ENCODE assay signal across 15 cellular contexts in genomic region chr5:885529-885928, GRCh38. TPM values are rescaled to one million over a fixed set of nuclear protein-coding genes. Genes with fewer than 3 reads are reported as not detected.
DNase-seq lines count a peak whose midpoint lies in the region; ATAC-seq and TF ChIP-seq lines count a peak whose summit lies in the region.
"Had no signal": no experiment of that assay in that cellular context is flagged by ENCODE, and none has a peak within 500 bp of the region (broad histone marks: within the 10 kb centered on the region; RNA-seq: fewer than 3 reads in every experiment).

No MANE protein-coding gene starts in this region.

- DNase-seq in G401 (ENCODE audit: low spot score), result peak; percentile 59
- DNase-seq in NCI-H2107 (lab: John Stamatoyannopoulos, UW), result peak; percentile 74
- peak; percentile 85 for DNase-seq in cardiac septum (ENCODE audit: low spot score)
- peak; percentile 39 for DNase-seq in pons (ENCODE audit: low spot score)
- no peak for DNase-seq in CD8-positive, alpha-beta T cell
- no peak for DNase-seq in NCI-H2081 (lab: John Stamatoyannopoulos, UW)
- no peak for DNase-seq in activated CD4-positive, alpha-beta T cell treated with anti-CD3 and anti-CD28 coated beads, Interleukin-2, amount 50 U/mL, for 1 hour
- DNase-seq in naive thymus-derived CD4-positive, alpha-beta T cell, result no peak
- DNase-seq: COR-L47; NCI-H446; SHP77 treated with DMSO at 0.1 percent for 48 hours; stimulated activated CD4-positive, alpha-beta T cell treated with anti-CD3 and anti-CD28 coated beads, Interleukin-4, amount 100 ng/mL, for 24 hours had no signal

- POLR2A ChIA-PET in CD8-positive, alpha-beta T cell (lab: Charles Lee), result no interaction called here
- POLR2A ChIA-PET in naive thymus-derived CD4-positive, alpha-beta T cell (lab: Charles Lee), result no interaction called here

- no peak overlapping the region for H3K27ac Mint-ChIP-seq in CD8-positive, alpha-beta T cell
- no peak overlapping the region for H3K27ac Mint-ChIP-seq in naive thymus-derived CD4-positive, alpha-beta T cell
- H3K27ac Mint-ChIP-seq: T-helper 1 cell treated with Interleukin-12 subunit alpha and Interleukin-12 subunit beta and Interleukin-4 antibody, amounts not matched to agents 30 μg/mL and 1 μg/mL, for 36 hours had no signal

- intact Hi-C loops in cardiac septum (cut with DNase I), result loop anchor here (10.0 kb wide), 1 partner anchor 411 kb away; no protein-coding TSS in a partner anchor
- intact Hi-C loops in CD8-positive, alpha-beta T cell (cut with DNase I, micrococcal nuclease), result no loop called here
- intact Hi-C loops in naive thymus-derived CD4-positive, alpha-beta T cell (cut with micrococcal nuclease), result no loop called here

- no peaks in the 10 kb centered on the region for H3K27me3 Mint-ChIP-seq in CD8-positive, alpha-beta T cell (ENCODE audit: low read depth)
- peaks cover 0 to 5% (median 0%) of the 10 kb centered on the region in 5 donors for H3K27me3 Mint-ChIP-seq in naive thymus-derived CD4-positive, alpha-beta T cell

- no peak for TF ChIP-seq CTCF in CD8-positive, alpha-beta T cell (IDR thresholded peaks at IDR 0.05)

- no peaks in the 10 kb centered on the region for H3K27me3 ChIP-seq in CD8-positive, alpha-beta T cell (ENCODE audit: insufficient read depth, low read length)
- H3K27me3 ChIP-seq in naive thymus-derived CD4-positive, alpha-beta T cell (ENCODE audit: control insufficient read depth in 2 of 2, insufficient read depth in 2 of 2, low read length in 2 of 2), result no peaks in the 10 kb centered on the region

- CTCF ChIA-PET in CD8-positive, alpha-beta T cell (lab: Charles Lee), result no interaction called here
- CTCF ChIA-PET in naive thymus-derived CD4-positive, alpha-beta T cell (lab: Charles Lee), result no interaction called here

- H3K27ac ChIP-seq in CD8-positive, alpha-beta T cell (ENCODE audit: low read depth, low read length), result no peak overlapping the region
- no peak overlapping the region for H3K27ac ChIP-seq in naive thymus-derived CD4-positive, alpha-beta T cell (ENCODE audit: low read depth, low read length)
- H3K27ac ChIP-seq: skin epidermis, thoracic aorta had no signal

- no peak overlapping the region for H3K4me3 ChIP-seq in CD8-positive, alpha-beta T cell (ENCODE audit: low read depth, low read length)
- no peak overlapping the region for H3K4me3 ChIP-seq in naive thymus-derived CD4-positive, alpha-beta T cell (ENCODE audit: low read length)
- H3K4me3 ChIP-seq: skin epidermis, thoracic aorta had no signal

- H3K36me3 ChIP-seq in CD8-positive, alpha-beta T cell (ENCODE audit: insufficient read depth, low read length), result peaks cover 79% of the 10 kb centered on the region
- peaks cover 15 to 100% (median 52%) of the 10 kb centered on the region in 3 experiments for H3K36me3 ChIP-seq in naive thymus-derived CD4-positive, alpha-beta T cell (ENCODE audit: control insufficient read depth in 2 of 3, insufficient read depth in 3 of 3, low read length in 3 of 3)

- H3K4me1 Mint-ChIP-seq in CD8-positive, alpha-beta T cell (ENCODE audit: low read depth), result peaks cover 30% of the 10 kb centered on the region
- H3K4me1 Mint-ChIP-seq in naive thymus-derived CD4-positive, alpha-beta T cell, result peaks cover 14 to 49% (median 39%) of the 10 kb centered on the region in 7 donors

- H3K4me3 Mint-ChIP-seq in CD8-positive, alpha-beta T cell, result no peak overlapping the region
- no peak overlapping the region for H3K4me3 Mint-ChIP-seq in naive thymus-derived CD4-positive, alpha-beta T cell
- H3K4me3 Mint-ChIP-seq: T-helper 1 cell treated with Interleukin-12 subunit alpha and Interleukin-12 subunit beta and Interleukin-4 antibody, amounts not matched to agents 30 μg/mL and 1 μg/mL, for 36 hours had no signal

- no peaks in the 10 kb centered on the region for H3K9me3 ChIP-seq in CD8-positive, alpha-beta T cell (ENCODE audit: low read length)
- H3K9me3 ChIP-seq in naive thymus-derived CD4-positive, alpha-beta T cell (ENCODE audit: control insufficient read depth in 2 of 3, low read length in 3 of 3), result no peaks in the 10 kb centered on the region
- H3K9me3 ChIP-seq: thoracic aorta had no signal

- H3K4me1 ChIP-seq in CD8-positive, alpha-beta T cell (ENCODE audit: insufficient read depth, low read length), result peaks cover 9% of the 10 kb centered on the region
- H3K4me1 ChIP-seq in naive thymus-derived CD4-positive, alpha-beta T cell (ENCODE audit: control insufficient read depth in 2 of 2, insufficient read depth in 2 of 2, low read length in 2 of 2), result no peaks in the 10 kb centered on the region

- no peak for ATAC-seq in CD8-positive, alpha-beta T cell
- no peak for ATAC-seq in naive thymus-derived CD4-positive, alpha-beta T cell

- H3K9me3 Mint-ChIP-seq in CD8-positive, alpha-beta T cell, result peaks cover 8% of the 10 kb centered on the region
- H3K9me3 Mint-ChIP-seq in naive thymus-derived CD4-positive, alpha-beta T cell, result peaks cover 0 to 12% (median 0%) of the 10 kb centered on the region in 11 donors

- in situ Hi-C loops in G401 (cut with HindIII; ENCODE audit: low sequenced_read_pairs), result no loop called here

- peaks cover 99% of the 10 kb centered on the region for H3K36me3 Mint-ChIP-seq in CD8-positive, alpha-beta T cell
- H3K36me3 Mint-ChIP-seq in naive thymus-derived CD4-positive, alpha-beta T cell, result peaks cover 27 to 73% (median 49%) of the 10 kb centered on the region in 5 donors

RNA-seq across cellular contexts. Expression of gene BRD9, which starts 7.1 kb away (rescaled TPM):
- 47.8 and 68.7 TPM in 2 replicates for total RNA-seq in G401 (2014; rRNA removed; shearing (Covaris generic))
- 25.9 TPM for total RNA-seq in cardiac septum
- total RNA-seq in CD8-positive, alpha-beta T cell, result 100 to 1,000 TPM in 1 of 2 experiments, 10 to 100 TPM in 1; 99.8 to 108 TPM
- total RNA-seq in naive thymus-derived CD4-positive, alpha-beta T cell, result 10 to 100 TPM; 63.2 to 93.2 (median 82.2) TPM
- polyA plus RNA-seq in naive thymus-derived CD4-positive, alpha-beta T cell, result 10 to 100 TPM; 10.6 to 17.6 TPM

RNA-seq across cellular contexts. Expression of gene TRIP13, which starts 7.2 kb away (rescaled TPM):
- total RNA-seq in G401 (2014; rRNA removed; shearing (Covaris generic)), result 61.0 and 67.2 TPM in 2 replicates
- 0.57 TPM for total RNA-seq in cardiac septum
- under 1 TPM; 0.33 to 0.76 TPM for total RNA-seq in CD8-positive, alpha-beta T cell
- 10 to 100 TPM in 1 of 5 experiments, under 1 TPM in 3, not detected in 1; 0.39 to 23.5 (median 0.57) TPM for total RNA-seq in naive thymus-derived CD4-positive, alpha-beta T cell
- polyA plus RNA-seq in naive thymus-derived CD4-positive, alpha-beta T cell, result under 1 TPM; 0.52 to 0.63 TPM

RNA-seq across cellular contexts. Expression of gene ZDHHC11, which starts 34.7 kb away (rescaled TPM):
- total RNA-seq in G401 (2014; rRNA removed; shearing (Covaris generic)), result 5.4 and 6.0 TPM in 2 replicates
- 10.6 TPM for total RNA-seq in cardiac septum
- total RNA-seq in CD8-positive, alpha-beta T cell, result 10 to 100 TPM in 1 of 2 experiments, 1 to 10 TPM in 1; 9.4 to 10.7 TPM
- total RNA-seq in naive thymus-derived CD4-positive, alpha-beta T cell, result 10 to 100 TPM in 2 of 5 experiments, 1 to 10 TPM in 3; 7.1 to 22.1 (median 9.6) TPM
- polyA plus RNA-seq in naive thymus-derived CD4-positive, alpha-beta T cell, result under 1 TPM in 1 of 2 donors, not detected in 1; 0.20 TPM

Comparison
In these comparisons a context has a peak if more than half of its experiments do, and no peak if none do; other contexts are left out.
1. DNase-seq: peak in G401 (single experiment), NCI-H2107 (single experiment), cardiac septum (single experiment) and pons (single experiment); none in CD8-positive, alpha-beta T cell (0 of 7), NCI-H2081 (0 of 2), activated CD4-positive, alpha-beta T cell treated with anti-CD3 and anti-CD28 coated beads, Interleukin-2, amount 50 U/mL, for 1 hour (single experiment) and naive thymus-derived CD4-positive, alpha-beta T cell (0 of 9).